Comparison of ENCODE assay signal across 14 cellular contexts in the genomic region with DNA sequence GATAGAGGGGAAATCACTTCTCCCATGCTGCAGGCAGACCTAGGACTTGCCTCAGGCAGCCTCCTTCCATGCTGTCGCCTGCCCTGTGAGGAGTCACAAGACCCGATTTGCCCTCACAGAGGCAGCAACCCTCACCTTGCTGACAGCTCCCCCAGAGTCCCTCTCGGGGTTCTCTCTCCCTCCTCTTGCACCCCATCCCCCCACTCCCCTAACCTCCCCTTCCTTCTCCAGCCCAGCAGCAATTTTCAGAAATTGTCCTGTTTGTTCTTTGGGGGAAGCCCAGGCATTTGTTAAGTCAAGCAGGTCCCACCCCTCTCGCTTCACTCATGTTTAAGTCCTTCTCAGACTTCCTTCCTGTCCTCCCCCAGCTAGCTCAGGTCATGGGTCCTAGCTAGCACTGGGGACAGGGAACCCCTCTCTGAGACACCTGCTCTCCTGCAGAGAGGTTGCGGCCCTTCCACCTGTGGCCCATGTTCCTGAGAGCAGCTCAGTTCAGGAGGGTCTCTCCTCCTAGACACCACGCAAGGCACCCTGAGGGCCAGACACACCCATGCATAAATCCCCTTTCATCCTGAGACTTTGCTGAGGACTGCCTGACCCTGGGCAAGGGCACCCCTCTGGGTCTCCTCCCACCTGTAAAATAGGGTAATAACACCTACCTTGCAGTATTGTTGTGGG. TPM values are rescaled to one million over a fixed set of nuclear protein-coding genes. Genes with fewer than 3 reads are reported as not detected.
A peak's percentile ranks its signal among the peaks of the same experiment; 100 is the strongest.
DNase-seq lines count a peak whose midpoint lies in the region; ATAC-seq and TF ChIP-seq lines count a peak whose summit lies in the region.
"Had no signal": no experiment of that assay in that cellular context is flagged by ENCODE, and none has a peak within 500 bp of the region (broad histone marks: within the 10 kb centered on the region; RNA-seq: fewer than 3 reads in every experiment).

No MANE protein-coding gene starts in this region.

- H3K36me3 ChIP-seq in DND-41 (ENCODE audit: insufficient read depth, low read length) (peaks cover 15% of the 10 kb centered on the region), upper lobe of right lung (no peaks in the 10 kb centered on the region)
- H3K36me3 ChIP-seq: esophagus squamous epithelium, MG63, WERI-Rb-1 had no signal

- peak overlapping the region; percentile 31 for H3K4me2 ChIP-seq in DND-41 (ENCODE audit: insufficient read depth, low read length)
- H3K4me2 ChIP-seq: smooth muscle cell had no signal

- peak overlapping the region in 6 of 7 donors; percentile 32 to 93 (median 73) for H3K27ac Mint-ChIP-seq in CD14-positive monocyte
- H3K27ac Mint-ChIP-seq in activated T-helper 2 cell treated with anti-CD3 and anti-CD28 coated beads, Interferon-gamma antibody, Interleukin-2, Interleukin-4, amounts not matched to agents 10 μg/mL and 5 μg/mL and 100 μg/mL, durations not matched to agents 14 hours and 24 hours and 36 hours: peak overlapping the region; percentile 35
- H3K27ac Mint-ChIP-seq in natural killer cell treated with Interleukin-12 subunit alpha and Interleukin-12 subunit beta and Interleukin-15 and Interleukin-18, amount 100 ng/mL, for 72 hours: peak overlapping the region; percentile 26 to 87

- H3K27ac ChIP-seq in DND-41 (ENCODE audit: low read length): peak overlapping the region; percentile 99
- no peak overlapping the region for H3K27ac ChIP-seq in upper lobe of right lung
- H3K27ac ChIP-seq: esophagus squamous epithelium, WERI-Rb-1 had no signal

- no peaks in the 10 kb centered on the region for H4K20me1 ChIP-seq in DND-41 (ENCODE audit: insufficient read depth, low read length)

- no peaks in the 10 kb centered on the region for H3K27me3 ChIP-seq in DND-41 (ENCODE audit: insufficient read depth, low read length, poor library complexity)
- no peaks in the 10 kb centered on the region for H3K27me3 ChIP-seq in upper lobe of right lung
- H3K27me3 ChIP-seq: MG63 had no signal

- H3K4me1 ChIP-seq in DND-41 (ENCODE audit: insufficient read depth, low read length): peaks cover 76% of the 10 kb centered on the region
- H3K4me1 ChIP-seq in upper lobe of right lung: peaks cover 19% of the 10 kb centered on the region

- peak overlapping the region; percentile 40 for H3K9ac ChIP-seq in DND-41 (ENCODE audit: low read depth, low read length)

- TF ChIP-seq CTCF in CD14-positive monocyte (IDR thresholded peaks at IDR 0.05) (no peak), DND-41 (IDR thresholded peaks at IDR 0.05; ENCODE audit: borderline replicate concordance, extremely low read depth, low read length, poor library complexity, severe bottlenecking) (no peak), upper lobe of right lung (IDR thresholded peaks at IDR 0.05) (no peak)

- H3K36me3 Mint-ChIP-seq in CD14-positive monocyte: peaks cover 0 to 3% of the 10 kb centered on the region in 2 donors
- no peaks in the 10 kb centered on the region for H3K36me3 Mint-ChIP-seq in activated T-helper 2 cell treated with anti-CD3 and anti-CD28 coated beads, Interferon-gamma antibody, Interleukin-2, Interleukin-4, amounts not matched to agents 10 μg/mL and 5 μg/mL and 100 μg/mL, durations not matched to agents 14 hours and 24 hours and 36 hours (ENCODE audit: low read depth)
- H3K36me3 Mint-ChIP-seq in natural killer cell treated with Interleukin-12 subunit alpha and Interleukin-12 subunit beta and Interleukin-15 and Interleukin-18, amount 100 ng/mL, for 72 hours: no peaks in the 10 kb centered on the region

- H3K79me2 ChIP-seq in DND-41 (ENCODE audit: insufficient read depth, low read length): peaks cover 29% of the 10 kb centered on the region

- H3K27me3 Mint-ChIP-seq in CD14-positive monocyte (ENCODE audit: low read depth in 3 of 3): peaks cover 0 to 6% (median 0%) of the 10 kb centered on the region in 3 donors
- H3K27me3 Mint-ChIP-seq in activated T-helper 2 cell treated with anti-CD3 and anti-CD28 coated beads, Interferon-gamma antibody, Interleukin-2, Interleukin-4, amounts not matched to agents 10 μg/mL and 5 μg/mL and 100 μg/mL, durations not matched to agents 14 hours and 24 hours and 36 hours (ENCODE audit: low read depth): no peaks in the 10 kb centered on the region
- peaks cover 0 to 5% of the 10 kb centered on the region in 2 donors for H3K27me3 Mint-ChIP-seq in natural killer cell treated with Interleukin-12 subunit alpha and Interleukin-12 subunit beta and Interleukin-15 and Interleukin-18, amount 100 ng/mL, for 72 hours

- ATAC-seq in DND-41 (ENCODE audit: insufficient read depth, low read depth) (peak; percentile 8; the same call in 1 of the 3 replicates), upper lobe of right lung (no peak)
- no peak for ATAC-seq in natural killer cell treated with Interleukin-12 subunit alpha and Interleukin-12 subunit beta and Interleukin-15 and Interleukin-18, amount 100 ng/mL, for 72 hours

- H3K9me3 Mint-ChIP-seq in CD14-positive monocyte: peaks cover 0 to 2% (median 0%) of the 10 kb centered on the region in 7 donors
- H3K9me3 Mint-ChIP-seq in activated T-helper 2 cell treated with anti-CD3 and anti-CD28 coated beads, Interferon-gamma antibody, Interleukin-2, Interleukin-4, amounts not matched to agents 10 μg/mL and 5 μg/mL and 100 μg/mL, durations not matched to agents 14 hours and 24 hours and 36 hours: no peaks in the 10 kb centered on the region
- H3K9me3 Mint-ChIP-seq in natural killer cell treated with Interleukin-12 subunit alpha and Interleukin-12 subunit beta and Interleukin-15 and Interleukin-18, amount 100 ng/mL, for 72 hours: no peaks in the 10 kb centered on the region

- H2AFZ ChIP-seq in DND-41 (ENCODE audit: low read depth, low read length): no peak overlapping the region

- DNase-seq in CD14-positive monocyte (ENCODE audit: low spot score) (no peak), DND-41 (peak; percentile 69), cortex of kidney (lab: John Stamatoyannopoulos, UW) (no peak), pons (ENCODE audit: low spot score) (no peak), upper lobe of right lung (no peak), DMS79 (lab: John Stamatoyannopoulos, UW) (no peak)
- DNase-seq in activated T-helper 2 cell treated with anti-CD3 and anti-CD28 coated beads, Interferon-gamma antibody, Interleukin-2, Interleukin-4, amounts not matched to agents 10 μg/mL and 5 μg/mL and 100 μg/mL, durations not matched to agents 14 hours and 24 hours and 36 hours (ENCODE audit: low spot score): no peak
- no peak for DNase-seq in natural killer cell treated with Interleukin-12 subunit alpha and Interleukin-12 subunit beta and Interleukin-15 and Interleukin-18, amount 100 ng/mL, for 72 hours (ENCODE audit: low spot score)
- DNase-seq: esophagus squamous epithelium, MG63, SHP77 treated with DMSO at 0.1 percent for 48 hours, WERI-Rb-1 had no signal

- H3K9me3 ChIP-seq in DND-41 (ENCODE audit: insufficient read depth, low read length, severe bottlenecking) (no peaks in the 10 kb centered on the region), upper lobe of right lung (no peaks in the 10 kb centered on the region)
- H3K9me3 ChIP-seq: esophagus squamous epithelium, MG63 had no signal

- peaks cover 78% of the 10 kb centered on the region for H3K4me1 Mint-ChIP-seq in CD14-positive monocyte
- peaks cover 25% of the 10 kb centered on the region for H3K4me1 Mint-ChIP-seq in activated T-helper 2 cell treated with anti-CD3 and anti-CD28 coated beads, Interferon-gamma antibody, Interleukin-2, Interleukin-4, amounts not matched to agents 10 μg/mL and 5 μg/mL and 100 μg/mL, durations not matched to agents 14 hours and 24 hours and 36 hours (ENCODE audit: low read depth)
- H3K4me1 Mint-ChIP-seq in natural killer cell treated with Interleukin-12 subunit alpha and Interleukin-12 subunit beta and Interleukin-15 and Interleukin-18, amount 100 ng/mL, for 72 hours (ENCODE audit: low read depth in 2 of 2): peaks cover 21 to 26% of the 10 kb centered on the region in 2 donors

- intact Hi-C loops in CD14-positive monocyte (cut with micrococcal nuclease) (loop anchor here in 1 of 2 donors (10.0 kb wide), 1 partner anchor 314 kb away; no protein-coding TSS in a partner anchor), upper lobe of right lung (cut with DNase I) (no loop called here)
- intact Hi-C loops in activated T-helper 2 cell treated with anti-CD3 and anti-CD28 coated beads, Interferon-gamma antibody, Interleukin-2, Interleukin-4, amounts not matched to agents 10 μg/mL and 5 μg/mL and 100 μg/mL, durations not matched to agents 14 hours and 24 hours and 36 hours (cut with micrococcal nuclease): no loop called here

- H3K4me3 Mint-ChIP-seq in CD14-positive monocyte: peak overlapping the region; percentile 39 to 60
- H3K4me3 Mint-ChIP-seq in activated T-helper 2 cell treated with anti-CD3 and anti-CD28 coated beads, Interferon-gamma antibody, Interleukin-2, Interleukin-4, amounts not matched to agents 10 μg/mL and 5 μg/mL and 100 μg/mL, durations not matched to agents 14 hours and 24 hours and 36 hours (ENCODE audit: low read depth): no peak overlapping the region
- H3K4me3 Mint-ChIP-seq in natural killer cell treated with Interleukin-12 subunit alpha and Interleukin-12 subunit beta and Interleukin-15 and Interleukin-18, amount 100 ng/mL, for 72 hours: peak overlapping the region; percentile 53

- H3K4me3 ChIP-seq in DND-41 (ENCODE audit: low read depth in 1 of 2, low read length in 2 of 2) (no peak overlapping the region), upper lobe of right lung (no peak overlapping the region)
- H3K4me3 ChIP-seq: esophagus squamous epithelium, MG63, smooth muscle cell had no signal

RNA-seq across cellular contexts. Expression of a gene that starts 6.3 kb away (rescaled TPM):
- 1 to 10 TPM; 2.5 to 4.4 TPM for polyA plus RNA-seq in CD14-positive monocyte
- 0.48 and 0.51 TPM in 2 replicates for total RNA-seq in activated T-helper 2 cell treated with anti-CD3 and anti-CD28 coated beads, Interferon-gamma antibody, Interleukin-2, Interleukin-4, amounts not matched to agents 10 μg/mL and 5 μg/mL and 100 μg/mL, durations not matched to agents 14 hours and 24 hours and 36 hours
- total RNA-seq in natural killer cell treated with Interleukin-12 subunit alpha and Interleukin-12 subunit beta and Interleukin-15 and Interleukin-18, amount 100 ng/mL, for 72 hours: 1 to 10 TPM in 1 of 2 donors, under 1 TPM in 1; 0.14 to 1.5 TPM
- total RNA-seq in upper lobe of right lung: 3.6 TPM
- total RNA-seq: NCI-H460, smooth muscle cell had no signal

RNA-seq across cellular contexts. Expression of a gene that starts 33.8 kb away (rescaled TPM):
- polyA plus RNA-seq in CD14-positive monocyte: not detected
- total RNA-seq in activated T-helper 2 cell treated with anti-CD3 and anti-CD28 coated beads, Interferon-gamma antibody, Interleukin-2, Interleukin-4, amounts not matched to agents 10 μg/mL and 5 μg/mL and 100 μg/mL, durations not matched to agents 14 hours and 24 hours and 36 hours: not detected in 2 replicates
- under 1 TPM in 1 of 2 donors, not detected in 1; 0.08 TPM for total RNA-seq in natural killer cell treated with Interleukin-12 subunit alpha and Interleukin-12 subunit beta and Interleukin-15 and Interleukin-18, amount 100 ng/mL, for 72 hours
- 1.3 TPM for total RNA-seq in upper lobe of right lung
- total RNA-seq: NCI-H460 had no signal
- polyA plus RNA-seq: smooth muscle cell had no signal

RNA-seq across cellular contexts. Expression of a gene that starts 45.6 kb away (rescaled TPM):
- 10 to 100 TPM; 36.4 to 44.1 TPM for polyA plus RNA-seq in CD14-positive monocyte
- total RNA-seq in activated T-helper 2 cell treated with anti-CD3 and anti-CD28 coated beads, Interferon-gamma antibody, Interleukin-2, Interleukin-4, amounts not matched to agents 10 μg/mL and 5 μg/mL and 100 μg/mL, durations not matched to agents 14 hours and 24 hours and 36 hours: 0.11 and 0.18 TPM in 2 replicates
- not detected for total RNA-seq in natural killer cell treated with Interleukin-12 subunit alpha and Interleukin-12 subunit beta and Interleukin-15 and Interleukin-18, amount 100 ng/mL, for 72 hours
- total RNA-seq in upper lobe of right lung: 59.0 TPM
- total RNA-seq: NCI-H460 had no signal

Comparison
In these comparisons a context has a peak if more than half of its experiments do, and no peak if none do; other contexts are left out.
1. RNA of a gene that starts 45.6 kb away (total RNA-seq): 59.0 TPM in upper lobe of right lung (single experiment); 0.11 to 0.18 TPM in activated T-helper 2 cell treated with anti-CD3 and anti-CD28 coated beads, Interferon-gamma antibody, Interleukin-2, Interleukin-4, amounts not matched to agents 10 μg/mL and 5 μg/mL and 100 μg/mL, durations not matched to agents 14 hours and 24 hours and 36 hours and not detected in natural killer cell treated with Interleukin-12 subunit alpha and Interleukin-12 subunit beta and Interleukin-15 and Interleukin-18, amount 100 ng/mL, for 72 hours; every median in the first group is over 10 times any median in the second.
2. Peak in every context shown above with its lines, with median percentiles within 50 percentile points of each other: H3K27ac Mint-ChIP-seq.